In the genomic region with DNA sequence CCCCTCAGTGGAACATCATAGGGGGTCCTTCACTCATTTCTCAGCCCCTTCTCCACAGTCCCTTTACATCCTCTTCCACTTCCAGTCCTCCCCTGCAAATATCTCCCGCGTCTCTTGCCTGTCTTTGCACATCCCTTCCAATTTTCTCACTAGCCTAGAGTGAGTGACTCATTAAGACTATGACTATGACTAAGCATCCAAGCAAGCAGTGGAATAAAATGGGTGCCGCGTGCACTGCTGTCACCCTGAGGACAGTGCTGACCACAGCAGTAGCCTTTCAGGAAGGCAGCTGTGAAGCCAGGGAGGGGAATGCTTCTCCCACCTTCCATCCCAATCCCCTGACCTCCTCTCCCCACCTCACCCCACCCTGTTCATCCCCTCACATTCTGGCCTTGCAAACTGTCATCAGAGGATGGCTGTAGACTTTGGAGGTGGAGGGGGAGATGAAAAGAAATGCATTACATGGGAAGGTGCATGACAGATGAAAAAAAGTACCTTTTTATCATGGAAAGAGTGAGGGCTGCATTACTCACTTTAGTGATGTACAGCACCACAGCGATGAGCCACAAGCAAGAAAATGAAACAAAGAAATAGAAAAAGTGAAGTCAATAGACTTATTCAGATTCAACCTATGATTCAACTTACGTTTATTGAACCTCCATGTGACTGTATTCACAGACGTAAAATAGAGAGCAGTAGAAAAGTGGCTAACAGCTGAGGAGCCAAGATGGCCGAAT, we compare ENCODE assay signal across 15 cellular contexts.
A peak's percentile ranks its signal among the peaks of the same experiment; 100 is the strongest.
DNase-seq lines count a peak whose midpoint lies in the region; ATAC-seq, FAIRE-seq and TF ChIP-seq lines count a peak whose summit lies in the region.
"Had no signal": no experiment of that assay in that cellular context is flagged by ENCODE, and none has a peak within 500 bp of the region (broad histone marks: within the 10 kb centered on the region; RNA-seq: fewer than 3 reads in every experiment).

No MANE protein-coding gene starts in this region.

- TF ChIP-seq RAD21 in GM12878 (IDR thresholded peaks at IDR 0.05; ENCODE audit: insufficient read depth, low read depth, low read length): no peak

- no peak for FAIRE-seq in GM12878 (lab: Jason Lieb, UNC)

- no peak overlapping the region for H3K4me3 Mint-ChIP-seq in stimulated activated naive CD8-positive, alpha-beta T cell treated with anti-CD3 and anti-CD28 coated beads, Interleukin-15, amount 100 ng/mL, for 72 hours
- H3K4me3 Mint-ChIP-seq: CD4-positive, alpha-beta memory T cell; natural killer cell treated with Interleukin-12 subunit alpha and Interleukin-12 subunit beta and Interleukin-15 and Interleukin-18, amount 100 ng/mL, for 72 hours had no signal

- TF ChIP-seq EP300 in GM12878 (IDR thresholded peaks at IDR 0.05; ENCODE audit: borderline replicate concordance in 1 of 2, control insufficient read depth in 1 of 2, low read depth in 2 of 2, low read length in 2 of 2): no peak

- H3K4me3 ChIP-seq in GM12878: no peak overlapping the region
- H3K4me3 ChIP-seq: left ventricle myocardium inferior, SJCRH30 had no signal

- RAD21 ChIA-PET in GM12878 (lab: Charles Lee; ENCODE audit: unreplicated experiment): no interaction called here

- CTCF ChIA-PET in GM12878 (lab: Yijun Ruan, JAX): no interaction called here

- peak; percentile 63 for ATAC-seq in GM12878
- ATAC-seq in GM18505 (IDR thresholded peaks at IDR 0.05; ENCODE audit: unreplicated experiment): no peak
- no peak for ATAC-seq in GM19035 (IDR thresholded peaks at IDR 0.05; ENCODE audit: unreplicated experiment)
- no peak for ATAC-seq in stimulated activated naive CD8-positive, alpha-beta T cell treated with anti-CD3 and anti-CD28 coated beads, Interleukin-15, amount 100 ng/mL, for 72 hours

- no peaks in the 10 kb centered on the region for H3K4me1 Mint-ChIP-seq in stimulated activated naive CD8-positive, alpha-beta T cell treated with anti-CD3 and anti-CD28 coated beads, Interleukin-15, amount 100 ng/mL, for 72 hours
- H3K4me1 Mint-ChIP-seq: CD4-positive, alpha-beta memory T cell had no signal

- H3K4me2 ChIP-seq in GM12878 (ENCODE audit: control insufficient read depth, insufficient read depth): no peak overlapping the region

- no peaks in the 10 kb centered on the region for H3K36me3 ChIP-seq in GM12878 (ENCODE audit: control insufficient read depth in 2 of 2, insufficient read depth in 2 of 2, low read length in 1 of 2)
- H3K36me3 ChIP-seq: left ventricle myocardium inferior, SJCRH30 had no signal

- H3K9ac ChIP-seq in GM12878 (ENCODE audit: control insufficient read depth, insufficient read depth, low read length): no peak overlapping the region

- 35% methylated on average over 8 of the region's 8 CpGs for WGBS in GM12878 (ENCODE audit: insufficient coverage, insufficient replicate concordance, low lambda C conversion rate, missing lambda C conversion rate)

- POLR2A ChIA-PET in GM12878 (lab: Charles Lee): no interaction called here

- no peaks in the 10 kb centered on the region for H4K20me1 ChIP-seq in GM12878 (ENCODE audit: control insufficient read depth, insufficient read depth)

- intact Hi-C loops in GM12878 (cut with micrococcal nuclease; ENCODE audit: unreplicated experiment): no loop called here

- no peaks in the 10 kb centered on the region for H3K79me2 ChIP-seq in GM12878 (ENCODE audit: control insufficient read depth, insufficient read depth, low read length)

- DNase-seq in DMS53 (lab: John Stamatoyannopoulos, UW): peak; percentile 78
- DNase-seq in HT1080 (ENCODE audit: low read depth): peak; percentile 90
- DNase-seq in GM12878 (ENCODE audit: low read depth, low spot score): no peak
- DNase-seq in mesenteric fat pad (ENCODE audit: low spot score): peak; percentile 33
- DNase-seq in dedifferentiated amniotic fluid mesenchymal stem cell (ENCODE audit: extremely low spot score): no peak
- DNase-seq in stimulated activated naive CD8-positive, alpha-beta T cell treated with anti-CD3 and anti-CD28 coated beads, Interleukin-15, amount 100 ng/mL, for 72 hours: no peak
- DNase-seq: CD4-positive, alpha-beta memory T cell; effector CD4-positive, alpha-beta T cell; glutamatergic neuron; left ventricle myocardium inferior; NCI-H1436 had no signal

- H3K27ac Mint-ChIP-seq in stimulated activated naive CD8-positive, alpha-beta T cell treated with anti-CD3 and anti-CD28 coated beads, Interleukin-15, amount 100 ng/mL, for 72 hours: no peak overlapping the region
- H3K27ac Mint-ChIP-seq: CD4-positive, alpha-beta memory T cell; natural killer cell treated with Interleukin-12 subunit alpha and Interleukin-12 subunit beta and Interleukin-15 and Interleukin-18, amount 100 ng/mL, for 72 hours had no signal

- SMC1A ChIA-PET in GM12878 (lab: Charles Lee; ENCODE audit: uncharacterized antibody, unreplicated experiment): no interaction called here

- H3K4me1 ChIP-seq in GM12878 (ENCODE audit: control insufficient read depth, insufficient read depth, low read length): no peaks in the 10 kb centered on the region
- H3K4me1 ChIP-seq: left ventricle myocardium inferior, SJCRH30 had no signal

- TF ChIP-seq POLR2A in GM12878 (IDR thresholded peaks at IDR 0.05; ENCODE audit: low read depth, low read length): no peak
- TF ChIP-seq POLR2A in GM18505 (IDR thresholded peaks at IDR 0.05; ENCODE audit: borderline replicate concordance, extremely low read depth, insufficient read depth, insufficient read length): no peak

- no TSS peak for BruUV-seq in GM12878 (replicated peaks; lab: Mats Ljungman, UMichigan)

- no peaks in the 10 kb centered on the region for H3K9me3 ChIP-seq in GM12878 (replicated peaks; ENCODE audit: control insufficient read depth, insufficient read depth, low read length)
- H3K9me3 ChIP-seq: left ventricle myocardium inferior, SJCRH30 had no signal

- H3K9me3 Mint-ChIP-seq in stimulated activated naive CD8-positive, alpha-beta T cell treated with anti-CD3 and anti-CD28 coated beads, Interleukin-15, amount 100 ng/mL, for 72 hours: peaks cover 0 to 6% of the 10 kb centered on the region in 2 donors

- H3K27me3 ChIP-seq in GM12878 (replicated peaks in 1 of 2; ENCODE audit: control insufficient read depth in 2 of 2, insufficient read depth in 2 of 2, low read length in 1 of 2): no peaks in the 10 kb centered on the region
- H3K27me3 ChIP-seq: SJCRH30 had no signal

- H3K27ac ChIP-seq in GM12878 (ENCODE audit: control insufficient read depth, insufficient read depth): no peak overlapping the region
- H3K27ac ChIP-seq: left ventricle myocardium inferior, SJCRH30 had no signal

- in situ Hi-C loops in GM12878 (cut with MboI): no loop called here

- H3K27me3 Mint-ChIP-seq in stimulated activated naive CD8-positive, alpha-beta T cell treated with anti-CD3 and anti-CD28 coated beads, Interleukin-15, amount 100 ng/mL, for 72 hours: no peaks in the 10 kb centered on the region
- H3K27me3 Mint-ChIP-seq: natural killer cell treated with Interleukin-12 subunit alpha and Interleukin-12 subunit beta and Interleukin-15 and Interleukin-18, amount 100 ng/mL, for 72 hours had no signal

- TF ChIP-seq CTCF in GM12878 (IDR thresholded peaks at IDR 0.05 in 2 of 3, conservative IDR thresholded peaks at IDR 0.05 in 1 of 3; ENCODE audit: control insufficient read depth in 2 of 3, extremely low read depth in 1 of 3, insufficient read depth in 1 of 3, low read depth in 3 of 3, low read length in 3 of 3): no peak

- no peak overlapping the region for H2AFZ ChIP-seq in GM12878 (ENCODE audit: control insufficient read depth, low read depth, low read length)

TF ChIP-seq in GM12878, 131 proteins besides CTCF, POLR2A, EP300 and RAD21 (continues in another document):
- no peak for TF ChIP-seq NR2F1 (conservative IDR thresholded peaks at IDR 0.05)
- no peak for TF ChIP-seq YY1 (IDR thresholded peaks at IDR 0.05; ENCODE audit: low read depth, low read length)
- TF ChIP-seq SUPT20H (IDR thresholded peaks at IDR 0.05; ENCODE audit: borderline replicate concordance, control insufficient read depth, low read depth, low read length): no peak
- TF ChIP-seq JUNB (IDR thresholded peaks at IDR 0.05): peak; percentile 60; the same call in 1 of the 2 replicates
- no peak for TF ChIP-seq STAT1 (conservative IDR thresholded peaks at IDR 0.05)
- TF ChIP-seq CHD4 (IDR thresholded peaks at IDR 0.05): no peak
- TF ChIP-seq EED (IDR thresholded peaks at IDR 0.05; ENCODE audit: low read depth): peak; percentile 50; the same call in 1 of the 2 replicates
- no peak for TF ChIP-seq FOXM1 (IDR thresholded peaks at IDR 0.05; ENCODE audit: low read depth, low read length)
- no peak for TF ChIP-seq BMI1 (IDR thresholded peaks at IDR 0.05; ENCODE audit: borderline replicate concordance)
- TF ChIP-seq HDGF (IDR thresholded peaks at IDR 0.05): no peak
- TF ChIP-seq, protein P1, sequence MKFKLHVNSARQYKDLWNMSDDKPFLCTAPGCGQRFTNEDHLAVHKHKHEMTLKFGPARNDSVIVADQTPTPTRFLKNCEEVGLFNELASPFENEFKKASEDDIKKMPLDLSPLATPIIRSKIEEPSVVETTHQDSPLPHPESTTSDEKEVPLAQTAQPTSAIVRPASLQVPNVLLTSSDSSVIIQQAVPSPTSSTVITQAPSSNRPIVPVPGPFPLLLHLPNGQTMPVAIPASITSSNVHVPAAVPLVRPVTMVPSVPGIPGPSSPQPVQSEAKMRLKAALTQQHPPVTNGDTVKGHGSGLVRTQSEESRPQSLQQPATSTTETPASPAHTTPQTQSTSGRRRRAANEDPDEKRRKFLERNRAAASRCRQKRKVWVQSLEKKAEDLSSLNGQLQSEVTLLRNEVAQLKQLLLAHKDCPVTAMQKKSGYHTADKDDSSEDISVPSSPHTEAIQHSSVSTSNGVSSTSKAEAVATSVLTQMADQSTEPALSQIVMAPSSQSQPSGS (IDR thresholded peaks at IDR 0.05; ENCODE audit: low read length): no peak
- TF ChIP-seq RUNX3 (IDR thresholded peaks at IDR 0.05; ENCODE audit: low read length): peak; percentile 43; the same call in 1 of the 2 replicates
- no peak for TF ChIP-seq SMC3 (IDR thresholded peaks at IDR 0.05; ENCODE audit: borderline replicate concordance, low read length)
- TF ChIP-seq, protein P2, sequence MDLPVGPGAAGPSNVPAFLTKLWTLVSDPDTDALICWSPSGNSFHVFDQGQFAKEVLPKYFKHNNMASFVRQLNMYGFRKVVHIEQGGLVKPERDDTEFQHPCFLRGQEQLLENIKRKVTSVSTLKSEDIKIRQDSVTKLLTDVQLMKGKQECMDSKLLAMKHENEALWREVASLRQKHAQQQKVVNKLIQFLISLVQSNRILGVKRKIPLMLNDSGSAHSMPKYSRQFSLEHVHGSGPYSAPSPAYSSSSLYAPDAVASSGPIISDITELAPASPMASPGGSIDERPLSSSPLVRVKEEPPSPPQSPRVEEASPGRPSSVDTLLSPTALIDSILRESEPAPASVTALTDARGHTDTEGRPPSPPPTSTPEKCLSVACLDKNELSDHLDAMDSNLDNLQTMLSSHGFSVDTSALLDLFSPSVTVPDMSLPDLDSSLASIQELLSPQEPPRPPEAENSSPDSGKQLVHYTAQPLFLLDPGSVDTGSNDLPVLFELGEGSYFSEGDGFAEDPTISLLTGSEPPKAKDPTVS (IDR thresholded peaks at IDR 0.05; ENCODE audit: low read depth, low read length): no peak
- TF ChIP-seq CEBPB (IDR thresholded peaks at IDR 0.05; ENCODE audit: borderline replicate concordance in 1 of 2, low read depth in 2 of 2, low read length in 2 of 2): no peak

Comparison
In these comparisons a context has a peak if more than half of its experiments do, and no peak if none do; other contexts are left out.
1. DNase-seq: peak in DMS53 (single experiment), HT1080 (single experiment) and mesenteric fat pad (single experiment); none in GM12878 (single experiment), dedifferentiated amniotic fluid mesenchymal stem cell (single experiment) and stimulated activated naive CD8-positive, alpha-beta T cell treated with anti-CD3 and anti-CD28 coated beads, Interleukin-15, amount 100 ng/mL, for 72 hours (0 of 2).